ENCODE assay signal across 9 cellular contexts in genomic region chr2:85886141-85886540, GRCh38. TPM values are rescaled to one million over a fixed set of nuclear protein-coding genes. Genes with fewer than 3 reads are reported as not detected.
DNase-seq lines count a peak whose midpoint lies in the region; ATAC-seq and TF ChIP-seq lines count a peak whose summit lies in the region.
"Had no signal": no experiment of that assay in that cellular context is flagged by ENCODE, and none has a peak within 500 bp of the region (broad histone marks: within the 10 kb centered on the region; RNA-seq: fewer than 3 reads in every experiment).

No MANE protein-coding gene starts in this region.

- H3K4ac ChIP-seq in mesenchymal stem cell (ENCODE audit: low read depth in 1 of 2, low read length in 2 of 2) = peak overlapping the region; percentile 1 to 65

- H3K14ac ChIP-seq in mesenchymal stem cell (ENCODE audit: low read length in 2 of 2) = peak overlapping the region in 1 of 2 experiments; percentile 76

- H3K27ac Mint-ChIP-seq in activated naive CD8-positive, alpha-beta T cell treated with anti-CD3 and anti-CD28 coated beads, Interleukin-2, amount 50 U/mL, for 24 hours = peak overlapping the region; percentile 85

- H4K20me1 ChIP-seq in MM.1S (ENCODE audit: insufficient read depth, low read length) = no peaks in the 10 kb centered on the region

- peaks cover 12% of the 10 kb centered on the region for H3K9me3 Mint-ChIP-seq in activated naive CD8-positive, alpha-beta T cell treated with anti-CD3 and anti-CD28 coated beads, Interleukin-2, amount 50 U/mL, for 24 hours

- no peaks in the 10 kb centered on the region for H3K27me3 Mint-ChIP-seq in activated naive CD8-positive, alpha-beta T cell treated with anti-CD3 and anti-CD28 coated beads, Interleukin-2, amount 50 U/mL, for 24 hours

- H3F3A ChIP-seq in MM.1S (ENCODE audit: insufficient read depth, low read length) = peaks cover 15% of the 10 kb centered on the region

- peak overlapping the region; percentile 69 to 87 for H2BK12ac ChIP-seq in mesenchymal stem cell (ENCODE audit: low read length in 2 of 2)

- H3K4me3 Mint-ChIP-seq in activated naive CD8-positive, alpha-beta T cell treated with anti-CD3 and anti-CD28 coated beads, Interleukin-2, amount 50 U/mL, for 24 hours = peak overlapping the region; percentile 79

- no peak overlapping the region for H4K91ac ChIP-seq in mesenchymal stem cell (ENCODE audit: low read length)

- peaks cover 18% of the 10 kb centered on the region for H3K79me1 ChIP-seq in mesenchymal stem cell (replicated peaks; ENCODE audit: low read length, poor library complexity, severe bottlenecking)

- H2BK15ac ChIP-seq in mesenchymal stem cell (ENCODE audit: low read depth, poor library complexity, severe bottlenecking) = no peak overlapping the region

- H3K4me1 ChIP-seq in MM.1S (ENCODE audit: low read length) (peaks cover 20% of the 10 kb centered on the region), mesenchymal stem cell (ENCODE audit: control insufficient read depth, insufficient read depth, low read depth, low read length) (peaks cover 27% of the 10 kb centered on the region), suprapubic skin (peaks cover 61% of the 10 kb centered on the region)

- DNase-seq in MM.1S = no peak
- DNase-seq in activated naive CD8-positive, alpha-beta T cell treated with anti-CD3 and anti-CD28 coated beads, Interleukin-2, amount 50 U/mL, for 24 hours = no peak
- DNase-seq in mesenchymal stem cell = peak; percentile 41
- DNase-seq in suprapubic skin (ENCODE audit: low spot score in 2 of 2) = no peak
- no peak for DNase-seq in cerebellum (ENCODE audit: low spot score)
- no peak for DNase-seq in NCI-H1092 treated with DMSO at 0.1 percent for 48 hours (lab: John Stamatoyannopoulos, UW)
- no peak for DNase-seq in HUDEP-2 (lab: John Stamatoyannopoulos, UW; ENCODE audit: unreplicated experiment in 76 of 76)
- DNase-seq: NCI-H510A had no signal

- H2AK5ac ChIP-seq in mesenchymal stem cell (ENCODE audit: low read length, severe bottlenecking) = peak overlapping the region; percentile 2

- H3K4me3 ChIP-seq in MM.1S (ENCODE audit: low read length) = no peak overlapping the region
- H3K4me3 ChIP-seq in mesenchymal stem cell (ENCODE audit: insufficient read depth in 1 of 2, low read depth in 1 of 2, low read length in 2 of 2) = peak overlapping the region in 1 of 2 experiments; percentile 93
- H3K4me3 ChIP-seq in suprapubic skin = no peak overlapping the region

- no peak for ATAC-seq in activated naive CD8-positive, alpha-beta T cell treated with anti-CD3 and anti-CD28 coated beads, Interleukin-2, amount 50 U/mL, for 24 hours

- H3K36me3 ChIP-seq in MM.1S (replicated peaks; ENCODE audit: insufficient read depth, low read length) = no peaks in the 10 kb centered on the region; the same call in 1 of the 2 replicates
- peaks cover 5 to 13% of the 10 kb centered on the region in 2 experiments for H3K36me3 ChIP-seq in mesenchymal stem cell (ENCODE audit: control insufficient read depth in 1 of 2, insufficient read depth in 2 of 2, low read depth in 1 of 2, low read length in 2 of 2)
- peaks cover 3% of the 10 kb centered on the region for H3K36me3 ChIP-seq in suprapubic skin

- H3K27ac ChIP-seq in MM.1S (ENCODE audit: low read length) = no peak overlapping the region
- peak overlapping the region; percentile 43 for H3K27ac ChIP-seq in mesenchymal stem cell (ENCODE audit: low read length, poor library complexity, severe bottlenecking)
- H3K27ac ChIP-seq in suprapubic skin = peak overlapping the region; percentile 15

- H3K9me2 ChIP-seq in MM.1S (replicated peaks; ENCODE audit: insufficient read depth, low read length) = no peaks in the 10 kb centered on the region

- 87% methylated on average over 5 of the region's 8 CpGs for WGBS in mesenchymal stem cell
- 72% methylated on average over 8 of the region's 8 CpGs for WGBS in suprapubic skin

- H3K18ac ChIP-seq in mesenchymal stem cell (ENCODE audit: low read depth in 1 of 2, low read length in 2 of 2) = peak overlapping the region; percentile 57 to 61

- no peak overlapping the region for H4K8ac ChIP-seq in mesenchymal stem cell (ENCODE audit: low read length)

- peaks cover 86% of the 10 kb centered on the region for H3K79me2 ChIP-seq in MM.1S (ENCODE audit: low read length)

- no peaks in the 10 kb centered on the region for H3K9me3 ChIP-seq in MM.1S (replicated peaks; ENCODE audit: insufficient read depth, low read length)
- no peaks in the 10 kb centered on the region for H3K9me3 ChIP-seq in mesenchymal stem cell (ENCODE audit: control insufficient read depth, low read length)
- no peaks in the 10 kb centered on the region for H3K9me3 ChIP-seq in suprapubic skin

- H3K4me2 ChIP-seq in MM.1S (ENCODE audit: low read depth, low read length) (peak overlapping the region; percentile 85; the same call in 1 of the 2 replicates), mesenchymal stem cell (ENCODE audit: low read length, poor library complexity, severe bottlenecking) (no peak overlapping the region)

- H2BK120ac ChIP-seq in mesenchymal stem cell (ENCODE audit: low read depth, low read length) = peak overlapping the region; percentile 2

- H2AFZ ChIP-seq in MM.1S (ENCODE audit: low read length) = no peak overlapping the region
- H2AFZ ChIP-seq in mesenchymal stem cell (ENCODE audit: low read depth, low read length) = no peak overlapping the region

- no peak for TF ChIP-seq POLR2A in suprapubic skin (IDR thresholded peaks at IDR 0.05)

- H2BK5ac ChIP-seq in mesenchymal stem cell (ENCODE audit: low read depth, low read length, poor library complexity, severe bottlenecking) = no peak overlapping the region

- peak overlapping the region in 1 of 2 experiments; percentile 34 for H3K23ac ChIP-seq in mesenchymal stem cell (ENCODE audit: low read length in 2 of 2)

- peaks cover 20% of the 10 kb centered on the region for H3K36me3 Mint-ChIP-seq in activated naive CD8-positive, alpha-beta T cell treated with anti-CD3 and anti-CD28 coated beads, Interleukin-2, amount 50 U/mL, for 24 hours (ENCODE audit: low read depth)

- peaks cover 66% of the 10 kb centered on the region for H3K4me1 Mint-ChIP-seq in activated naive CD8-positive, alpha-beta T cell treated with anti-CD3 and anti-CD28 coated beads, Interleukin-2, amount 50 U/mL, for 24 hours

- H3K9ac ChIP-seq in MM.1S (ENCODE audit: low read length) = no peak overlapping the region
- peak overlapping the region; percentile 41 for H3K9ac ChIP-seq in mesenchymal stem cell (ENCODE audit: low read length)

- no peaks in the 10 kb centered on the region for H3K27me3 ChIP-seq in MM.1S (replicated peaks; ENCODE audit: insufficient read depth, low read length)
- no peaks in the 10 kb centered on the region for H3K27me3 ChIP-seq in mesenchymal stem cell (ENCODE audit: control insufficient read depth in 1 of 2, insufficient read depth in 1 of 2, low read length in 2 of 2)
- no peaks in the 10 kb centered on the region for H3K27me3 ChIP-seq in suprapubic skin
- H3K27me3 ChIP-seq: heart right ventricle had no signal

- TF ChIP-seq CTCF in MM.1S (IDR thresholded peaks at IDR 0.05; ENCODE audit: low read length) = no peak
- no peak for TF ChIP-seq CTCF in suprapubic skin (IDR thresholded peaks at IDR 0.05)

- TF ChIP-seq EP300 in suprapubic skin (IDR thresholded peaks at IDR 0.05) = no peak

RNA-seq across cellular contexts. Expression of gene ST3GAL5, which starts 2.6 kb away (rescaled TPM):
- polyA plus RNA-seq in mesenchymal stem cell (2013, experiment 1 of 2) = 135 TPM
- 140 TPM for polyA plus RNA-seq in mesenchymal stem cell (2013, experiment 2 of 2)
- 10 to 100 TPM in 3 of 4 donors, 1 to 10 TPM in 1; 9.5 to 17.8 (median 14.8) TPM for total RNA-seq in suprapubic skin
- 61.9 TPM for total RNA-seq in cerebellum
